Comparison of ENCODE assay signal across 13 cellular contexts in the genomic region with DNA sequence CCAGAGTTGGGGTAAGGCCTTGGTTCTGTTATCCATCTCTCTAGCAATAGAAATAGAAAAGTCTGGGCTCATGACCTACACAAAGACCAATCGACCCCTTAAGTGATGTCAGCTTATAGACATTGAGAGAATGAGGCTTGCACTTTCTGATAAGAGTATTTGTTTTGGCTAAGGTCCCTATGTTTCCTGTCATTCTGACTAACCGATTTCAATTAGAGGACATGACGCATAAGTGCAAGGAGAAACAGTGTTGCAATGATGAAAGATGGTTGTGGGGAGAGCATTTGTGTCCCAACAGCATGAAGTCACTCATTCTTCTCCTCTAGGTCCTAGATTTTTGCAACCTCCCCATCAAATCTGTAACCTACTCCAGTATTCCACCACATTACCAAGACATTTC.
DNase-seq lines count a peak whose midpoint lies in the region; ATAC-seq and TF ChIP-seq lines count a peak whose summit lies in the region.
"Had no signal": no experiment of that assay in that cellular context is flagged by ENCODE, and none has a peak within 500 bp of the region (broad histone marks: within the 10 kb centered on the region; RNA-seq: fewer than 3 reads in every experiment).

No MANE protein-coding gene starts in this region.

- DNase-seq in Calu3 (peak; percentile 12), NCI-H2029 treated with DMSO at 0.1 percent for 48 hours (lab: John Stamatoyannopoulos, UW) (peak; percentile 83), dermis blood vessel endothelial cell (peak; percentile 98), mesenchymal stem cell (peak; percentile 87), esophagus muscularis mucosa (ENCODE audit: extremely low spot score) (no peak), tibial nerve (ENCODE audit: low spot score in 2 of 2) (no peak), WTC11 (ENCODE audit: low spot score) (no peak)
- DNase-seq in activated T-helper 2 cell treated with anti-CD3 and anti-CD28 coated beads, Interferon-gamma antibody, Interleukin-2, Interleukin-4, amounts not matched to agents 10 μg/mL and 5 μg/mL and 100 μg/mL, durations not matched to agents 14 hours and 24 hours and 36 hours (ENCODE audit: low spot score): no peak
- DNase-seq: activated CD8-positive, alpha-beta memory T cell treated with anti-CD3 and anti-CD28 coated beads, Interleukin-2, amount 10 ng/mL, durations not matched to agents 7 days and 5 days; CD8-positive, alpha-beta memory T cell; erythroblast; NCI-H1694; testis had no signal

- H3K9me3 Mint-ChIP-seq in Calu3 (ENCODE audit: low read depth, unreplicated experiment) (peaks cover 5% of the 10 kb centered on the region), WTC11 (no peaks in the 10 kb centered on the region)
- H3K9me3 Mint-ChIP-seq in activated T-helper 2 cell treated with anti-CD3 and anti-CD28 coated beads, Interferon-gamma antibody, Interleukin-2, Interleukin-4, amounts not matched to agents 10 μg/mL and 5 μg/mL and 100 μg/mL, durations not matched to agents 14 hours and 24 hours and 36 hours: no peaks in the 10 kb centered on the region

- no peak overlapping the region for H2BK5ac ChIP-seq in mesenchymal stem cell (ENCODE audit: low read depth, low read length, poor library complexity, severe bottlenecking)

- TF ChIP-seq EP300 in esophagus muscularis mucosa (IDR thresholded peaks at IDR 0.05): no peak
- TF ChIP-seq EP300 in tibial nerve (IDR thresholded peaks at IDR 0.05): peak in 1 of 2 donors; percentile 46

- no peak overlapping the region for H2AFZ ChIP-seq in mesenchymal stem cell (ENCODE audit: low read depth, low read length)

- no peak overlapping the region for H3K4me2 ChIP-seq in mesenchymal stem cell (ENCODE audit: low read length, poor library complexity, severe bottlenecking)

- POLR2A ChIA-PET in WTC11 (lab: Charles Lee): no interaction called here

- peaks cover 7% of the 10 kb centered on the region for H3K4me1 Mint-ChIP-seq in Calu3 (ENCODE audit: low read depth, unreplicated experiment)
- peaks cover 2% of the 10 kb centered on the region; the same call in 1 of the 2 replicates for H3K4me1 Mint-ChIP-seq in WTC11
- H3K4me1 Mint-ChIP-seq in activated T-helper 2 cell treated with anti-CD3 and anti-CD28 coated beads, Interferon-gamma antibody, Interleukin-2, Interleukin-4, amounts not matched to agents 10 μg/mL and 5 μg/mL and 100 μg/mL, durations not matched to agents 14 hours and 24 hours and 36 hours (ENCODE audit: low read depth): no peaks in the 10 kb centered on the region
- H3K4me1 Mint-ChIP-seq: activated CD8-positive, alpha-beta memory T cell treated with anti-CD3 and anti-CD28 coated beads, Interleukin-2, amount 10 ng/mL, durations not matched to agents 7 days and 5 days had no signal

- H3K4me3 Mint-ChIP-seq in Calu3 (ENCODE audit: low read depth, unreplicated experiment) (no peak overlapping the region), WTC11 (no peak overlapping the region)
- no peak overlapping the region for H3K4me3 Mint-ChIP-seq in activated T-helper 2 cell treated with anti-CD3 and anti-CD28 coated beads, Interferon-gamma antibody, Interleukin-2, Interleukin-4, amounts not matched to agents 10 μg/mL and 5 μg/mL and 100 μg/mL, durations not matched to agents 14 hours and 24 hours and 36 hours (ENCODE audit: low read depth)
- H3K4me3 Mint-ChIP-seq: activated CD8-positive, alpha-beta memory T cell treated with anti-CD3 and anti-CD28 coated beads, Interleukin-2, amount 10 ng/mL, durations not matched to agents 7 days and 5 days; CD8-positive, alpha-beta memory T cell had no signal

- no peak overlapping the region for H3K14ac ChIP-seq in mesenchymal stem cell (ENCODE audit: low read length in 2 of 2)

- CTCF ChIA-PET in Calu3 (lab: Charles Lee): no interaction called here
- CTCF ChIA-PET in WTC11 (lab: Charles Lee): no interaction called here

- H3K36me3 ChIP-seq in mesenchymal stem cell (ENCODE audit: control insufficient read depth in 1 of 2, insufficient read depth in 2 of 2, low read depth in 1 of 2, low read length in 2 of 2) (no peaks in the 10 kb centered on the region), esophagus muscularis mucosa (no peaks in the 10 kb centered on the region), tibial nerve (no peaks in the 10 kb centered on the region)

- TF ChIP-seq CTCF in Calu3 (IDR thresholded peaks at IDR 0.05; ENCODE audit: unreplicated experiment): no peak
- TF ChIP-seq CTCF in esophagus muscularis mucosa (IDR thresholded peaks at IDR 0.05): no peak
- no peak for TF ChIP-seq CTCF in tibial nerve (IDR thresholded peaks at IDR 0.05)
- no peak for TF ChIP-seq CTCF in WTC11 (IDR thresholded peaks at IDR 0.05)

- ATAC-seq in WTC11: no peak
- ATAC-seq: activated CD8-positive, alpha-beta memory T cell treated with anti-CD3 and anti-CD28 coated beads, Interleukin-2, amount 10 ng/mL, durations not matched to agents 7 days and 5 days had no signal

- H3K18ac ChIP-seq in mesenchymal stem cell (ENCODE audit: low read depth in 1 of 2, low read length in 2 of 2): no peak overlapping the region

- no peak overlapping the region for H2BK120ac ChIP-seq in mesenchymal stem cell (ENCODE audit: low read depth, low read length)

- H3K4me3 ChIP-seq in mesenchymal stem cell (ENCODE audit: insufficient read depth in 1 of 2, low read depth in 1 of 2, low read length in 2 of 2) (no peak overlapping the region), esophagus muscularis mucosa (no peak overlapping the region), tibial nerve (no peak overlapping the region)
- H3K4me3 ChIP-seq: testis had no signal

- H3K9me3 ChIP-seq in mesenchymal stem cell (ENCODE audit: control insufficient read depth, low read length): no peaks in the 10 kb centered on the region
- H3K9me3 ChIP-seq in esophagus muscularis mucosa: peaks cover 0 to 3% (median 0%) of the 10 kb centered on the region in 4 donors
- no peaks in the 10 kb centered on the region for H3K9me3 ChIP-seq in tibial nerve
- H3K9me3 ChIP-seq: testis had no signal

- no peak overlapping the region for H2BK12ac ChIP-seq in mesenchymal stem cell (ENCODE audit: low read length in 2 of 2)

- no peak overlapping the region for H4K91ac ChIP-seq in mesenchymal stem cell (ENCODE audit: low read length)

- no peak overlapping the region for H3K4ac ChIP-seq in mesenchymal stem cell (ENCODE audit: low read depth in 1 of 2, low read length in 2 of 2)

- no peak overlapping the region for H2BK15ac ChIP-seq in mesenchymal stem cell (ENCODE audit: low read depth, poor library complexity, severe bottlenecking)

- no peaks in the 10 kb centered on the region for H3K27me3 Mint-ChIP-seq in Calu3 (ENCODE audit: unreplicated experiment)
- H3K27me3 Mint-ChIP-seq in WTC11 (ENCODE audit: low read depth): no peaks in the 10 kb centered on the region
- no peaks in the 10 kb centered on the region for H3K27me3 Mint-ChIP-seq in activated T-helper 2 cell treated with anti-CD3 and anti-CD28 coated beads, Interferon-gamma antibody, Interleukin-2, Interleukin-4, amounts not matched to agents 10 μg/mL and 5 μg/mL and 100 μg/mL, durations not matched to agents 14 hours and 24 hours and 36 hours (ENCODE audit: low read depth)
- H3K27me3 Mint-ChIP-seq: activated CD8-positive, alpha-beta memory T cell treated with anti-CD3 and anti-CD28 coated beads, Interleukin-2, amount 10 ng/mL, durations not matched to agents 7 days and 5 days had no signal

- no peak overlapping the region for H2AK5ac ChIP-seq in mesenchymal stem cell (ENCODE audit: low read length, severe bottlenecking)

- no peak overlapping the region for H3K9ac ChIP-seq in mesenchymal stem cell (ENCODE audit: low read length)

- no peak overlapping the region for H3K27ac Mint-ChIP-seq in Calu3 (ENCODE audit: unreplicated experiment)
- no peak overlapping the region for H3K27ac Mint-ChIP-seq in WTC11
- no peak overlapping the region for H3K27ac Mint-ChIP-seq in activated T-helper 2 cell treated with anti-CD3 and anti-CD28 coated beads, Interferon-gamma antibody, Interleukin-2, Interleukin-4, amounts not matched to agents 10 μg/mL and 5 μg/mL and 100 μg/mL, durations not matched to agents 14 hours and 24 hours and 36 hours
- H3K27ac Mint-ChIP-seq: activated CD8-positive, alpha-beta memory T cell treated with anti-CD3 and anti-CD28 coated beads, Interleukin-2, amount 10 ng/mL, durations not matched to agents 7 days and 5 days; CD8-positive, alpha-beta memory T cell had no signal

- TF ChIP-seq POLR2A in esophagus muscularis mucosa (IDR thresholded peaks at IDR 0.05; ENCODE audit: low read depth) (no peak), tibial nerve (IDR thresholded peaks at IDR 0.05) (no peak)

- no TSS peak for BruUV-seq in Calu3 (replicated peaks; lab: Mats Ljungman, UMichigan)

- H3K27ac ChIP-seq in mesenchymal stem cell (ENCODE audit: low read length, poor library complexity, severe bottlenecking) (no peak overlapping the region), esophagus muscularis mucosa (replicated peaks in 1 of 4) (no peak overlapping the region), tibial nerve (no peak overlapping the region)
- H3K27ac ChIP-seq: testis had no signal

- intact Hi-C loops in Calu3 (cut with micrococcal nuclease; ENCODE audit: unreplicated experiment) (no loop called here), esophagus muscularis mucosa (cut with DNase I) (no loop called here)
- intact Hi-C loops in activated T-helper 2 cell treated with anti-CD3 and anti-CD28 coated beads, Interferon-gamma antibody, Interleukin-2, Interleukin-4, amounts not matched to agents 10 μg/mL and 5 μg/mL and 100 μg/mL, durations not matched to agents 14 hours and 24 hours and 36 hours (cut with micrococcal nuclease): no loop called here

- H3K23ac ChIP-seq in mesenchymal stem cell (ENCODE audit: low read length in 2 of 2): no peak overlapping the region

- H3K27me3 ChIP-seq in mesenchymal stem cell (ENCODE audit: control insufficient read depth in 1 of 2, insufficient read depth in 1 of 2, low read length in 2 of 2) (no peaks in the 10 kb centered on the region), esophagus muscularis mucosa (no peaks in the 10 kb centered on the region), tibial nerve (no peaks in the 10 kb centered on the region)
- H3K27me3 ChIP-seq: testis had no signal

- H3K36me3 Mint-ChIP-seq in Calu3 (ENCODE audit: insufficient read depth, unreplicated experiment) (no peaks in the 10 kb centered on the region), WTC11 (no peaks in the 10 kb centered on the region)
- no peaks in the 10 kb centered on the region for H3K36me3 Mint-ChIP-seq in activated T-helper 2 cell treated with anti-CD3 and anti-CD28 coated beads, Interferon-gamma antibody, Interleukin-2, Interleukin-4, amounts not matched to agents 10 μg/mL and 5 μg/mL and 100 μg/mL, durations not matched to agents 14 hours and 24 hours and 36 hours (ENCODE audit: low read depth)
- H3K36me3 Mint-ChIP-seq: activated CD8-positive, alpha-beta memory T cell treated with anti-CD3 and anti-CD28 coated beads, Interleukin-2, amount 10 ng/mL, durations not matched to agents 7 days and 5 days; CD8-positive, alpha-beta memory T cell had no signal

- no peaks in the 10 kb centered on the region for H3K4me1 ChIP-seq in mesenchymal stem cell (ENCODE audit: control insufficient read depth, insufficient read depth, low read depth, low read length)
- no peaks in the 10 kb centered on the region for H3K4me1 ChIP-seq in esophagus muscularis mucosa
- no peaks in the 10 kb centered on the region for H3K4me1 ChIP-seq in tibial nerve
- H3K4me1 ChIP-seq: testis had no signal

- H3K79me1 ChIP-seq in mesenchymal stem cell (replicated peaks; ENCODE audit: low read length, poor library complexity, severe bottlenecking): no peaks in the 10 kb centered on the region

- WGBS in mesenchymal stem cell: 30% methylated on average over 2 of the region's 3 CpGs
- WGBS in esophagus muscularis mucosa: 35% methylated on average over 3 of the region's 3 CpGs
- 34 to 36% methylated on average over 3 of the region's 3 CpGs for WGBS in tibial nerve, 2 donors

- no peak overlapping the region for H4K8ac ChIP-seq in mesenchymal stem cell (ENCODE audit: low read length)

Comparison
In these comparisons a context has a peak if more than half of its experiments do, and no peak if none do; other contexts are left out.
1. DNase-seq: peak in Calu3 (single experiment), NCI-H2029 treated with DMSO at 0.1 percent for 48 hours (single experiment), dermis blood vessel endothelial cell (single experiment) and mesenchymal stem cell (single experiment); none in esophagus muscularis mucosa (single experiment), tibial nerve (0 of 2), WTC11 (single experiment) and activated T-helper 2 cell treated with anti-CD3 and anti-CD28 coated beads, Interferon-gamma antibody, Interleukin-2, Interleukin-4, amounts not matched to agents 10 μg/mL and 5 μg/mL and 100 μg/mL, durations not matched to agents 14 hours and 24 hours and 36 hours (single experiment).